ENCODE assay signal across 1 cellular context in the genomic region with DNA sequence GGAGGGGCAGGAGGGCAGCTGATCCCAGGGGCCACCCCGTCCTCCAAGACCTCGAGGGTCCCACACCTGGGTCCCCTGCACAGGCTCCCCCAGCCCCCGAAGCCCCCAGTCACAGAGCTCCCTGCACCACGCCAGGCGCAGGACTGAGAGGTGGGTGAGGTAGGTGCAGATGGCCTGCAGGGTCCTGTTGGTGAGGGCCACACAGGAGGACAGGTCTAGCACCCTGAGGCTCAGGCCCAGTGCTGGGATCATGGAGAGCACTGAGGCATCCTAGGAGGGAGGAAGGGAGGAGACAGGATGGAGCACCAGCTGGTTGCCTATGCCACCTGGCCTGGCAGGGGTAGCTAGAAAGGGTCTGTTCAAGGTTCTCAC.
A peak's percentile ranks its signal among the peaks of the same experiment; 100 is the strongest.
TF ChIP-seq lines count a peak whose summit lies in the region.

No MANE protein-coding gene starts in this region.

TF ChIP-seq in K562, 482 proteins besides CTCF, POLR2A, EP300 and RAD21:
- TF ChIP-seq POLR2G (IDR thresholded peaks at IDR 0.05; ENCODE audit: low read depth, low read length) (peak; percentile 58), EWSR1 (IDR thresholded peaks at IDR 0.05; ENCODE audit: borderline replicate concordance, low read depth, partially characterized antibody) (no peak)
